13 cellular contexts compared by ENCODE assay signal in the genomic region with DNA sequence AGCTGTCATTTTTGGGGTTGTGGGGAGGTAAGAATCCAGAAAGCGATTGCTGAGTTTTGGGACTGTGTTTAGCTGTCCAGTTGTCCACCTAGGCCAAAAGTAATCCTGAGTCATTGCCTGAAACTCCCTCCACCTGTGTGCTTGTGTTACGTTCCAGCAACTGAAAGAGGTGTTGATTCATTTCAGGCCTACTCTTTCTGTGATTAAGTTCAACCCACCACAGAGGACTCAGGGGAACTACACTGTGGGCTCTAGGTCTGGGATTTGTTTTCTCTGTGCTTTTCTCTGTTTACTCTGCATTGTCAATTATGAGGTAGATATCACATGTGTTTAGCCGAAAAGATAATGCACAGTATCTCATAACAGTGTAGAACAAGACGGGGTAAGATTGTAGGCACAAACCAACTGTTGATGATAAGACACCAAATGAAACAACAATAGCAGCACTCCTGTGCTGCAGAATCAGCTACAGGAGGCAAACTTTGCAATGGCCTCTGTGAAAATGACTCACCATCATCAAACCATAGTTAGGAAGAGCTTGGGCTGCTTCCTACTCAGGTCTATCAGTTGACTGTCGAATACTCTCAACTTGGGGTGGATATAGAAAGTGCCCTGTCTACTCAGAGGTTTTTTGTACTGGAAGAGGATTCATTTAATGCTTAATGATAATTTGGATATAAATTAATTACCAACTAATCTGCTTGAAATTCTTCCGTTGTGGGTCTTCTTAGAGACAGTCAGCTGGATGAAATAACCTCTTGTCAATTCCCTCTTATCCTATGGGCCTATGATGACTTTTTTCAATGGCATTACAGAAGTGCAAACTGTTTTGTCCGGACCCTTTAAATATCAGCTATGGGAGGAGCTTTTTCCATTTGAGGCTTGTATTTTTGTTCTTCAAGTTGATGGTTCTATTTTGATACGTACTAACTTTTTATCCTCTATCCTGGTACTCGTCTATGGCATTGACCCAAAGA.
DNase-seq lines count a peak whose midpoint lies in the region; ATAC-seq and TF ChIP-seq lines count a peak whose summit lies in the region.
"Had no signal": no experiment of that assay in that cellular context is flagged by ENCODE, and none has a peak within 500 bp of the region (broad histone marks: within the 10 kb centered on the region; RNA-seq: fewer than 3 reads in every experiment).

No MANE protein-coding gene starts in this region.

- H3K27me3 Mint-ChIP-seq in activated T-helper 17 cell treated with anti-CD3 and anti-CD28 coated beads, Interleukin-2, amount 50 U/mL, for 72 hours = peaks cover 4% of the 10 kb centered on the region
- H3K27me3 Mint-ChIP-seq in chondrocyte (ENCODE audit: low read depth) = peaks cover 2% of the 10 kb centered on the region

- H3K9me3 ChIP-seq in colonic mucosa = no peaks in the 10 kb centered on the region

- H3K27ac ChIP-seq in colonic mucosa = no peak overlapping the region
- H3K27ac ChIP-seq: GM23248 had no signal

- no peak overlapping the region for H3K27ac Mint-ChIP-seq in activated T-helper 17 cell treated with anti-CD3 and anti-CD28 coated beads, Interleukin-2, amount 50 U/mL, for 72 hours
- H3K27ac Mint-ChIP-seq in chondrocyte (ENCODE audit: unreplicated experiment) = no peak overlapping the region
- H3K27ac Mint-ChIP-seq: activated naive CD8-positive, alpha-beta T cell treated with anti-CD3 and anti-CD28 coated beads for 36 hours; endodermal cell had no signal

- no peak overlapping the region for H3K9ac ChIP-seq in colonic mucosa (ENCODE audit: low read depth in 2 of 2, low read length in 2 of 2)
- H3K9ac ChIP-seq: GM23248 had no signal

- intact Hi-C loops in colonic mucosa (cut with DNase I) = no loop called here

- DNase-seq in colonic mucosa (no peak), chondrocyte (ENCODE audit: low spot score) (no peak), NCI-H2196 treated with DMSO at 0.1 percent for 48 hours (lab: John Stamatoyannopoulos, UW; ENCODE audit: unreplicated experiment) (no peak), T1000 (lab: John Stamatoyannopoulos, UW) (no peak)
- DNase-seq: activated naive CD8-positive, alpha-beta T cell treated with anti-CD3 and anti-CD28 coated beads for 36 hours; endodermal cell; GM23248; OCI-M1; stimulated activated CD4-positive, alpha-beta T cell treated with anti-CD3 and anti-CD28 coated beads, Interleukin-4, amount 100 ng/mL, for 4 hours had no signal

- H3K27me3 ChIP-seq in colonic mucosa = no peaks in the 10 kb centered on the region

- no peak overlapping the region for H3K4me3 ChIP-seq in colonic mucosa
- H3K4me3 ChIP-seq: GM23248 had no signal

- H3K36me3 ChIP-seq in colonic mucosa = no peaks in the 10 kb centered on the region

- peaks cover 20% of the 10 kb centered on the region for H3K9me3 Mint-ChIP-seq in activated T-helper 17 cell treated with anti-CD3 and anti-CD28 coated beads, Interleukin-2, amount 50 U/mL, for 72 hours
- H3K9me3 Mint-ChIP-seq in chondrocyte (ENCODE audit: low read depth) = no peaks in the 10 kb centered on the region

- no peaks in the 10 kb centered on the region for H3K4me1 Mint-ChIP-seq in activated T-helper 17 cell treated with anti-CD3 and anti-CD28 coated beads, Interleukin-2, amount 50 U/mL, for 72 hours
- peaks cover 6% of the 10 kb centered on the region for H3K4me1 Mint-ChIP-seq in chondrocyte (ENCODE audit: low read depth)
- H3K4me1 Mint-ChIP-seq: activated naive CD8-positive, alpha-beta T cell treated with anti-CD3 and anti-CD28 coated beads for 36 hours had no signal

- TF ChIP-seq CTCF in colonic mucosa (IDR thresholded peaks at IDR 0.05) (no peak), chondrocyte (IDR thresholded peaks at IDR 0.05) (no peak)

- no peaks in the 10 kb centered on the region for H3K4me1 ChIP-seq in colonic mucosa

- no peaks in the 10 kb centered on the region for H3K36me3 Mint-ChIP-seq in activated T-helper 17 cell treated with anti-CD3 and anti-CD28 coated beads, Interleukin-2, amount 50 U/mL, for 72 hours (ENCODE audit: low read depth)
- no peaks in the 10 kb centered on the region for H3K36me3 Mint-ChIP-seq in chondrocyte (ENCODE audit: low read depth)
- H3K36me3 Mint-ChIP-seq: activated naive CD8-positive, alpha-beta T cell treated with anti-CD3 and anti-CD28 coated beads for 36 hours had no signal

- no peak overlapping the region for H3K4me3 Mint-ChIP-seq in activated T-helper 17 cell treated with anti-CD3 and anti-CD28 coated beads, Interleukin-2, amount 50 U/mL, for 72 hours
- H3K4me3 Mint-ChIP-seq in chondrocyte (ENCODE audit: unreplicated experiment) = no peak overlapping the region
- H3K4me3 Mint-ChIP-seq: activated naive CD8-positive, alpha-beta T cell treated with anti-CD3 and anti-CD28 coated beads for 36 hours; endodermal cell had no signal

- ATAC-seq in GM18517 (IDR thresholded peaks at IDR 0.05; ENCODE audit: unreplicated experiment) (peak; percentile 93), GM21367 (IDR thresholded peaks at IDR 0.05; ENCODE audit: unreplicated experiment) (peak; percentile 94), HG03045 (IDR thresholded peaks at IDR 0.05; ENCODE audit: unreplicated experiment) (peak; percentile 92)
- peak; percentile 42 for ATAC-seq in activated T-helper 17 cell treated with anti-CD3 and anti-CD28 coated beads, Interleukin-2, amount 50 U/mL, for 72 hours (replicated peaks)

Comparison
In these comparisons a context has a peak if more than half of its experiments do, and no peak if none do; other contexts are left out.
1. ATAC-seq: peak in every context shown above with its lines; median percentile 94 in GM21367; 93 in GM18517; 92 in HG03045; 42 in activated T-helper 17 cell treated with anti-CD3 and anti-CD28 coated beads, Interleukin-2, amount 50 U/mL, for 72 hours.